ENCODE assay signal across 8 cellular contexts in the genomic region with DNA sequence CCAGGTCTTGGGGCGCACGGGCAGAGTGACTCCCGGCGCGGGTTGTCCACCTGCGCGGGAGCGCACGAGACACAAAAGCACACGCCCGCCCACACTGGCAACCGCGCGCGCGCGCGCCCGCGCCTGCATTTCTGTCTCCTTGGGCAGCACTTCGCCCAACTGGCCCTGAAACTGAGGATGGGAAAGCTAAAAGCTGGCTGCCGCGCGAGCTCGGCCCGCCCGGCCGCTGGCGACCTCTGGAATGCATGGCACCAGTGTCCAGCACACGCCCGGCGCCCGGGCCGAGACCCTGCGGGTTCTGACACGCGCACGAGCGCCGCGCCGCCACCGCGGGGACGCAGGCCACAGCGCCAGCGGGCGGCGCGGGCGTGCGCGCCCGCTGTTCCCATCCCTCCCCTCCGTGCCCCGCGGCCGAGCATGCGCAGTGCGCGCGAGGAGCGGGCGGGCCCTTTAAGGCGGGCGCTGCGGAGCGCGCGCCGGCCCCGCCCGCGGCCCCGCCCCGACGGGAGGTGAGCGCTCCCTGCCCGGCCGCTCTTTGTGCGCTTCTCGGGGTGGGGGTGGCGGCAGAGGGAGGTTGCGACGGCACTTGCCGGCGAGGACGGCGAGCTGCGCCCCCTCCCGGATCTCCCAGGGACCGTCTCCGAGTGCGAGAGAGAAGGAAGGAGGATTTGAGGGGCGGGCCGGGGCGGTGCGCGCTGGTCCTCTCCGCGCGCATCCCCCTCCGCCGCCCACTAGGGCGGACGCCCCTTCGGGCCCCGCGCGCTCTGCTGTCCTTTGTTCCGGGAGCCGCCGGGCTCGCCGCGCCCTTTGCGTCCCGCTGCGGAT. TPM values are rescaled to one million over a fixed set of nuclear protein-coding genes. Genes with fewer than 3 reads are reported as not detected.
A peak's percentile ranks its signal among the peaks of the same experiment; 100 is the strongest.
DNase-seq lines count a peak whose midpoint lies in the region; ATAC-seq and TF ChIP-seq lines count a peak whose summit lies in the region.

No MANE protein-coding gene starts in this region.

- intact Hi-C loops in left ventricle myocardium superior (cut with micrococcal nuclease), result loop anchor here (10.0 kb wide), 1 partner anchor 572 kb away; no protein-coding TSS in a partner anchor
- intact Hi-C loops in psoas muscle (cut with DNase I), result loop anchor here (2.0 to 10.0 kb wide), 2 partner anchors 148 to 566 kb away; no protein-coding TSS in a partner anchor

- H3K27me3 ChIP-seq in psoas muscle (ENCODE audit: insufficient read depth in 3 of 3, low read length in 2 of 3), result no peaks in the 10 kb centered on the region

- DNase-seq in GM12865 (ENCODE audit: low read depth), result peak; percentile 93
- DNase-seq in NCI-H1105 (lab: John Stamatoyannopoulos, UW), result peak; percentile 94
- DNase-seq in T follicular helper cell (ENCODE audit: low read depth), result peak; percentile 86
- DNase-seq in amniotic epithelial cell (ENCODE audit: low read depth), result peak; percentile 81
- DNase-seq in left ventricle myocardium superior, result peak; percentile 95
- DNase-seq in psoas muscle, result peak; percentile 94 to 96

- H3K4me3 ChIP-seq in GM12865 (ENCODE audit: low read depth, low read length) (peak overlapping the region; percentile 85), psoas muscle (peak overlapping the region; percentile 91), urinary bladder (ENCODE audit: low read depth, low read length) (peak overlapping the region; percentile 79)

- H3K4me1 ChIP-seq in psoas muscle, result peaks cover 9% of the 10 kb centered on the region
- H3K4me1 ChIP-seq in urinary bladder (ENCODE audit: insufficient read depth), result no peaks in the 10 kb centered on the region

- WGBS in psoas muscle, 3 donors, result 0% methylated on average over 71 to 119 of the region's 119 CpGs
- WGBS in urinary bladder, result under 1% methylated on average over 119 of the region's 119 CpGs

- ATAC-seq in HG02642 (IDR thresholded peaks at IDR 0.05; ENCODE audit: poor library complexity, unreplicated experiment), result peak; percentile 76
- peak; percentile 84 for ATAC-seq in left ventricle myocardium superior
- peak; percentile 83 to 87 (median 86) for ATAC-seq in psoas muscle

- peak overlapping the region; percentile 92 for H3K27ac ChIP-seq in psoas muscle
- peak overlapping the region; percentile 82 for H3K27ac ChIP-seq in urinary bladder (ENCODE audit: low read depth)

- H3K9me3 ChIP-seq in psoas muscle, result no peaks in the 10 kb centered on the region

- TF ChIP-seq CTCF in GM12865 (IDR thresholded peaks at IDR 0.05; ENCODE audit: insufficient read depth, low read depth, low read length, missing control alignments), result peak; percentile 57
- TF ChIP-seq CTCF in psoas muscle (IDR thresholded peaks at IDR 0.05), result peak; percentile 63

- H3K36me3 ChIP-seq in psoas muscle (ENCODE audit: insufficient read depth in 1 of 2, low read depth in 1 of 2) (peaks cover 0 to 13% of the 10 kb centered on the region in 2 donors), urinary bladder (ENCODE audit: insufficient read depth) (no peaks in the 10 kb centered on the region)

RNA-seq across cellular contexts. Expression of a gene that starts 1.1 kb away (rescaled TPM):
- 3.6 TPM for total RNA-seq in left ventricle myocardium superior
- total RNA-seq in psoas muscle, result 1 to 10 TPM; 1.1 to 1.3 (median 1.2) TPM
- polyA plus RNA-seq in psoas muscle, result 1 to 10 TPM in 1 of 3 donors, under 1 TPM in 2; 0.57 to 1.8 (median 0.62) TPM
- 17.1 TPM for total RNA-seq in urinary bladder
- polyA plus RNA-seq in urinary bladder, result 3.6 TPM

Comparison
In these comparisons a context has a peak if more than half of its experiments do, and no peak if none do; other contexts are left out.
1. Peak in every context shown above with its lines: DNase-seq, ATAC-seq, H3K4me3 ChIP-seq and H3K27ac ChIP-seq.